ENCODE assay signal across 10 cellular contexts in genomic region chr7:130276796-130277762, GRCh38. TPM values are rescaled to one million over a fixed set of nuclear protein-coding genes. Genes with fewer than 3 reads are reported as not detected.
DNase-seq lines count a peak whose midpoint lies in the region; ATAC-seq lines count a peak whose summit lies in the region.
"Had no signal": no experiment of that assay in that cellular context is flagged by ENCODE, and none has a peak within 500 bp of the region (broad histone marks: within the 10 kb centered on the region; RNA-seq: fewer than 3 reads in every experiment).

No MANE protein-coding gene starts in this region.

- H3K9me3 Mint-ChIP-seq in activated T-helper 1 cell treated with anti-CD3 and anti-CD28 coated beads, Interleukin-12 subunit alpha, Interleukin-12 subunit beta, Interleukin-2, Interleukin-4 antibody, amounts not matched to agents 30 ng/mL and 10 ng/mL and 1 ng/mL, durations not matched to agents 14 hours and 24 hours and 36 hours: no peaks in the 10 kb centered on the region
- no peaks in the 10 kb centered on the region for H3K9me3 Mint-ChIP-seq in stimulated activated memory B cell treated with anti-CD40 and anti-IgM and Interleukin-4, amounts not matched to agents 10 μg/mL and 1 μg/mL and 100 μg/mL, for 72 hours

- peak; percentile 20 for DNase-seq in activated CD8-positive, alpha-beta memory T cell treated with anti-CD3 and anti-CD28 coated beads, Interleukin-2, amount 50 U/mL, for 24 hours (ENCODE audit: extremely low read depth)
- no peak for DNase-seq in activated CD8-positive, alpha-beta memory T cell treated with anti-CD3 and anti-CD28 coated beads for 24 hours
- DNase-seq in activated T-helper 1 cell treated with anti-CD3 and anti-CD28 coated beads, Interleukin-12 subunit alpha, Interleukin-12 subunit beta, Interleukin-2, Interleukin-4 antibody, amounts not matched to agents 30 ng/mL and 10 ng/mL and 1 ng/mL, durations not matched to agents 14 hours and 24 hours and 36 hours (ENCODE audit: low spot score): no peak
- peak; percentile 85 for DNase-seq in iris pigment epithelial cell (ENCODE audit: low read depth)
- peak; percentile 10 to 30 for DNase-seq in stimulated activated CD8-positive, alpha-beta memory T cell treated with anti-CD3 and anti-CD28 coated beads, Interleukin-7, amount 100 ng/mL, for 48 hours (ENCODE audit: extremely low read depth in 1 of 2, low read depth in 1 of 2)
- no peak for DNase-seq in NCI-H510A treated with DMSO at 0.1 percent for 48 hours (lab: John Stamatoyannopoulos, UW)

- peak overlapping the region; percentile 73 for H3K27ac Mint-ChIP-seq in activated T-helper 1 cell treated with anti-CD3 and anti-CD28 coated beads, Interleukin-12 subunit alpha, Interleukin-12 subunit beta, Interleukin-2, Interleukin-4 antibody, amounts not matched to agents 30 ng/mL and 10 ng/mL and 1 ng/mL, durations not matched to agents 14 hours and 24 hours and 36 hours
- H3K27ac Mint-ChIP-seq in stimulated activated memory B cell treated with anti-CD40 and anti-IgM and Interleukin-4, amounts not matched to agents 10 μg/mL and 1 μg/mL and 100 μg/mL, for 72 hours: no peak overlapping the region

- H3K4me3 Mint-ChIP-seq in activated T-helper 1 cell treated with anti-CD3 and anti-CD28 coated beads, Interleukin-12 subunit alpha, Interleukin-12 subunit beta, Interleukin-2, Interleukin-4 antibody, amounts not matched to agents 30 ng/mL and 10 ng/mL and 1 ng/mL, durations not matched to agents 14 hours and 24 hours and 36 hours: peak overlapping the region; percentile 13
- H3K4me3 Mint-ChIP-seq in stimulated activated memory B cell treated with anti-CD40 and anti-IgM and Interleukin-4, amounts not matched to agents 10 μg/mL and 1 μg/mL and 100 μg/mL, for 72 hours: no peak overlapping the region

- peaks cover 24% of the 10 kb centered on the region for H3K4me1 Mint-ChIP-seq in activated T-helper 1 cell treated with anti-CD3 and anti-CD28 coated beads, Interleukin-12 subunit alpha, Interleukin-12 subunit beta, Interleukin-2, Interleukin-4 antibody, amounts not matched to agents 30 ng/mL and 10 ng/mL and 1 ng/mL, durations not matched to agents 14 hours and 24 hours and 36 hours (ENCODE audit: low read depth)
- no peaks in the 10 kb centered on the region for H3K4me1 Mint-ChIP-seq in stimulated activated memory B cell treated with anti-CD40 and anti-IgM and Interleukin-4, amounts not matched to agents 10 μg/mL and 1 μg/mL and 100 μg/mL, for 72 hours

- H3K36me3 Mint-ChIP-seq in activated T-helper 1 cell treated with anti-CD3 and anti-CD28 coated beads, Interleukin-12 subunit alpha, Interleukin-12 subunit beta, Interleukin-2, Interleukin-4 antibody, amounts not matched to agents 30 ng/mL and 10 ng/mL and 1 ng/mL, durations not matched to agents 14 hours and 24 hours and 36 hours (ENCODE audit: low read depth): no peaks in the 10 kb centered on the region
- H3K36me3 Mint-ChIP-seq in stimulated activated memory B cell treated with anti-CD40 and anti-IgM and Interleukin-4, amounts not matched to agents 10 μg/mL and 1 μg/mL and 100 μg/mL, for 72 hours: no peaks in the 10 kb centered on the region

- intact Hi-C loops in activated T-helper 1 cell treated with anti-CD3 and anti-CD28 coated beads, Interleukin-12 subunit alpha, Interleukin-12 subunit beta, Interleukin-2, Interleukin-4 antibody, amounts not matched to agents 30 ng/mL and 10 ng/mL and 1 ng/mL, durations not matched to agents 14 hours and 24 hours and 36 hours (cut with micrococcal nuclease): loop anchor here (1.0 to 5.0 kb wide), 8 partner anchors 35 to 960 kb away; partner anchors contain the start of genes CEP41 and TMEM209

- H3K27me3 Mint-ChIP-seq in activated T-helper 1 cell treated with anti-CD3 and anti-CD28 coated beads, Interleukin-12 subunit alpha, Interleukin-12 subunit beta, Interleukin-2, Interleukin-4 antibody, amounts not matched to agents 30 ng/mL and 10 ng/mL and 1 ng/mL, durations not matched to agents 14 hours and 24 hours and 36 hours (ENCODE audit: insufficient read depth): peaks cover 2% of the 10 kb centered on the region
- H3K27me3 Mint-ChIP-seq in stimulated activated memory B cell treated with anti-CD40 and anti-IgM and Interleukin-4, amounts not matched to agents 10 μg/mL and 1 μg/mL and 100 μg/mL, for 72 hours: peaks cover 59% of the 10 kb centered on the region

- ATAC-seq in stimulated activated memory B cell treated with anti-CD40 and anti-IgM and Interleukin-4, amounts not matched to agents 10 μg/mL and 1 μg/mL and 100 μg/mL, for 72 hours: no peak
- no peak for ATAC-seq in HG03565 (IDR thresholded peaks at IDR 0.05; ENCODE audit: unreplicated experiment)

RNA-seq across cellular contexts. Expression of gene CPA2, which starts 10.4 kb away (rescaled TPM):
- not detected in 2 replicates for total RNA-seq in activated T-helper 1 cell treated with anti-CD3 and anti-CD28 coated beads, Interleukin-12 subunit alpha, Interleukin-12 subunit beta, Interleukin-2, Interleukin-4 antibody, amounts not matched to agents 30 ng/mL and 10 ng/mL and 1 ng/mL, durations not matched to agents 14 hours and 24 hours and 36 hours

RNA-seq across cellular contexts. Expression of gene CPA4, which starts 15.9 kb away (rescaled TPM):
- total RNA-seq in activated T-helper 1 cell treated with anti-CD3 and anti-CD28 coated beads, Interleukin-12 subunit alpha, Interleukin-12 subunit beta, Interleukin-2, Interleukin-4 antibody, amounts not matched to agents 30 ng/mL and 10 ng/mL and 1 ng/mL, durations not matched to agents 14 hours and 24 hours and 36 hours: not detected in 2 replicates
- total RNA-seq: K562, Peyer's patch had no signal

Comparison
In these comparisons a context has a peak if more than half of its experiments do, and no peak if none do; other contexts are left out.
1. DNase-seq: peak in activated CD8-positive, alpha-beta memory T cell treated with anti-CD3 and anti-CD28 coated beads, Interleukin-2, amount 50 U/mL, for 24 hours (single experiment), iris pigment epithelial cell (single experiment) and stimulated activated CD8-positive, alpha-beta memory T cell treated with anti-CD3 and anti-CD28 coated beads, Interleukin-7, amount 100 ng/mL, for 48 hours (2 of 2); none in activated CD8-positive, alpha-beta memory T cell treated with anti-CD3 and anti-CD28 coated beads for 24 hours (single experiment), activated T-helper 1 cell treated with anti-CD3 and anti-CD28 coated beads, Interleukin-12 subunit alpha, Interleukin-12 subunit beta, Interleukin-2, Interleukin-4 antibody, amounts not matched to agents 30 ng/mL and 10 ng/mL and 1 ng/mL, durations not matched to agents 14 hours and 24 hours and 36 hours (single experiment) and NCI-H510A treated with DMSO at 0.1 percent for 48 hours (single experiment).